ENCODE assay signal across 22 cellular contexts in genomic region chr11:82831364-82831763, GRCh38.
"Had no signal": no experiment of that assay in that cellular context is flagged by ENCODE, and none has a peak within 500 bp of the region (broad histone marks: within the 10 kb centered on the region; RNA-seq: fewer than 3 reads in every experiment).

No MANE protein-coding gene starts in this region.

- H3K4me3 ChIP-seq: esophagus muscularis mucosa, gastrocnemius medialis, heart right ventricle, lung, psoas muscle, sigmoid colon, skin epidermis, tibial artery, upper lobe of left lung, uterus had no signal

- H2AFZ ChIP-seq: parathyroid adenoma had no signal

- H3K4me3 Mint-ChIP-seq: effector memory CD8-positive, alpha-beta T cell; natural killer cell treated with Interleukin-12 subunit alpha and Interleukin-12 subunit beta and Interleukin-15 and Interleukin-18, amount 100 ng/mL, for 72 hours had no signal

- H3K27ac ChIP-seq: epithelial cell of prostate, esophagus muscularis mucosa, gastrocnemius medialis, heart right ventricle, parathyroid adenoma, psoas muscle, sigmoid colon, skin epidermis, tibial artery, upper lobe of left lung, uterus had no signal

- H3K36me3 ChIP-seq: uterus had no signal

- ATAC-seq: effector memory CD8-positive, alpha-beta T cell; gastrocnemius medialis; heart right ventricle; left cardiac atrium; left ventricle myocardium superior; natural killer cell treated with Interleukin-12 subunit alpha and Interleukin-12 subunit beta and Interleukin-15 and Interleukin-18, amount 100 ng/mL, for 72 hours; psoas muscle had no signal

- H3K9me3 ChIP-seq: esophagus muscularis mucosa, gastrocnemius medialis, heart right ventricle, psoas muscle, sigmoid colon, tibial artery, upper lobe of left lung, uterus had no signal

- H3K27me3 ChIP-seq: esophagus muscularis mucosa, gastrocnemius medialis, heart right ventricle, sigmoid colon, tibial artery, upper lobe of left lung, uterus had no signal

- H3K79me2 ChIP-seq: parathyroid adenoma had no signal

- H3K4me1 ChIP-seq: esophagus muscularis mucosa, gastrocnemius medialis, heart right ventricle, parathyroid adenoma, psoas muscle, sigmoid colon, tibial artery, upper lobe of left lung, uterus had no signal

- H3K9ac ChIP-seq: parathyroid adenoma had no signal

- H3K9me3 Mint-ChIP-seq: effector memory CD8-positive, alpha-beta T cell; natural killer cell treated with Interleukin-12 subunit alpha and Interleukin-12 subunit beta and Interleukin-15 and Interleukin-18, amount 100 ng/mL, for 72 hours had no signal

- DNase-seq: effector memory CD8-positive, alpha-beta T cell; gastrocnemius medialis; heart right ventricle; islet precursor cell; left cardiac atrium; left ventricle myocardium superior; mesenchymal stem cell; midbrain; occipital lobe; psoas muscle; sigmoid colon; stimulated activated CD4-positive, alpha-beta T cell treated with anti-CD3 and anti-CD28 coated beads, Interleukin-12 subunit alpha, Interleukin-12 subunit beta, amount 100 ng/mL, for 4 hours; stimulated activated naive CD4-positive, alpha-beta T cell; tibial artery; upper lobe of left lung; uterus had no signal

- H3K27me3 Mint-ChIP-seq: effector memory CD8-positive, alpha-beta T cell; natural killer cell treated with Interleukin-12 subunit alpha and Interleukin-12 subunit beta and Interleukin-15 and Interleukin-18, amount 100 ng/mL, for 72 hours had no signal

- H3K27ac Mint-ChIP-seq: effector memory CD8-positive, alpha-beta T cell; natural killer cell treated with Interleukin-12 subunit alpha and Interleukin-12 subunit beta and Interleukin-15 and Interleukin-18, amount 100 ng/mL, for 72 hours had no signal
